In the genomic region with DNA sequence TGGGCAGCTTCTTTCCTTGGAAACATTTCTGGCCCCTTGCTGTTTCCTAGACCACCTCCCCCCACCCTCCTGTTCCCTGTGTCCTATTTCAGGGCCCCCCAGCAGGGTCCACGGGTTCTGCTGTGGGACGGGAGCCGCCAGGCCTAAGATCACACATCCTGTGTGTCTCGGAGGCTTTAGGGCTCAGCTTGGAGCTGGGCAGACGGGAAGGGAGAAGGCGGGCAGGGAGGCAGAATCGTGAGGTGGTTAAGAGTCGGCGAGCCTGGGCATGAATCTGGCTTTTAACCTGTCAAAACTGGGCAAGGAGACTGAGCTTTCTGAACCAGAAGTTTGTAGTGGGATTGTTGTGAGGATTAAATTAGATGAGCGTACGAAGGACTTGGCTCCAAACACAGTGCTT, we compare ENCODE assay signal across 29 cellular contexts. TPM values are rescaled to one million over a fixed set of nuclear protein-coding genes. Genes with fewer than 3 reads are reported as not detected.
DNase-seq lines count a peak whose midpoint lies in the region; ATAC-seq and TF ChIP-seq lines count a peak whose summit lies in the region.
"Had no signal": no experiment of that assay in that cellular context is flagged by ENCODE, and none has a peak within 500 bp of the region (broad histone marks: within the 10 kb centered on the region; RNA-seq: fewer than 3 reads in every experiment).

No MANE protein-coding gene starts in this region.

- H3K4me3 Mint-ChIP-seq in natural killer cell treated with Interleukin-12 subunit alpha and Interleukin-12 subunit beta and Interleukin-15 and Interleukin-18, amount 100 ng/mL, for 72 hours = no peak overlapping the region
- H3K4me3 Mint-ChIP-seq in natural killer cell (no peak overlapping the region), glutamatergic neuron (ENCODE audit: unreplicated experiment) (peak overlapping the region; percentile 74)
- no peak overlapping the region for H3K4me3 Mint-ChIP-seq in stimulated activated naive B cell treated with anti-CD40 and anti-IgM and Interleukin-4, amounts not matched to agents 10 μg/mL and 1 μg/mL and 100 μg/mL, for 72 hours
- H3K4me3 Mint-ChIP-seq in activated naive CD8-positive, alpha-beta T cell treated with anti-CD3 and anti-CD28 coated beads, Interleukin-2, amount 50 U/mL, for 24 hours = no peak overlapping the region
- H3K4me3 Mint-ChIP-seq: activated CD4-positive, alpha-beta memory T cell treated with anti-CD3 and anti-CD28 coated beads, Interleukin-2, amount 10 ng/mL, durations not matched to agents 7 days and 5 days; activated naive CD4-positive, alpha-beta T cell treated with anti-CD3 and anti-CD28 coated beads, Interleukin-2, amount 50 U/mL, for 24 hours; stimulated activated naive CD8-positive, alpha-beta T cell treated with anti-CD3 and anti-CD28 coated beads, Interleukin-15, amount 100 ng/mL, for 72 hours had no signal

- H3K36me3 Mint-ChIP-seq in natural killer cell treated with Interleukin-12 subunit alpha and Interleukin-12 subunit beta and Interleukin-15 and Interleukin-18, amount 100 ng/mL, for 72 hours = peaks cover 13% of the 10 kb centered on the region
- peaks cover 10% of the 10 kb centered on the region for H3K36me3 Mint-ChIP-seq in natural killer cell
- peaks cover 10% of the 10 kb centered on the region for H3K36me3 Mint-ChIP-seq in glutamatergic neuron (ENCODE audit: unreplicated experiment)
- H3K36me3 Mint-ChIP-seq in stimulated activated naive B cell treated with anti-CD40 and anti-IgM and Interleukin-4, amounts not matched to agents 10 μg/mL and 1 μg/mL and 100 μg/mL, for 72 hours = peaks cover 51 to 67% of the 10 kb centered on the region in 2 donors
- peaks cover 2% of the 10 kb centered on the region for H3K36me3 Mint-ChIP-seq in activated naive CD8-positive, alpha-beta T cell treated with anti-CD3 and anti-CD28 coated beads, Interleukin-2, amount 50 U/mL, for 24 hours (ENCODE audit: low read depth)
- H3K36me3 Mint-ChIP-seq: activated naive CD4-positive, alpha-beta T cell treated with anti-CD3 and anti-CD28 coated beads, Interleukin-2, amount 50 U/mL, for 24 hours had no signal

- H3K9me3 Mint-ChIP-seq in natural killer cell treated with Interleukin-12 subunit alpha and Interleukin-12 subunit beta and Interleukin-15 and Interleukin-18, amount 100 ng/mL, for 72 hours = no peaks in the 10 kb centered on the region
- H3K9me3 Mint-ChIP-seq in natural killer cell (peaks cover 0 to 3% of the 10 kb centered on the region in 2 donors), glutamatergic neuron (ENCODE audit: unreplicated experiment) (peaks cover 17% of the 10 kb centered on the region)
- H3K9me3 Mint-ChIP-seq in stimulated activated naive B cell treated with anti-CD40 and anti-IgM and Interleukin-4, amounts not matched to agents 10 μg/mL and 1 μg/mL and 100 μg/mL, for 72 hours = no peaks in the 10 kb centered on the region
- H3K9me3 Mint-ChIP-seq in activated naive CD8-positive, alpha-beta T cell treated with anti-CD3 and anti-CD28 coated beads, Interleukin-2, amount 50 U/mL, for 24 hours = peaks cover under 1% of the 10 kb centered on the region
- H3K9me3 Mint-ChIP-seq: activated CD4-positive, alpha-beta memory T cell treated with anti-CD3 and anti-CD28 coated beads, Interleukin-2, amount 10 ng/mL, durations not matched to agents 7 days and 5 days; activated naive CD4-positive, alpha-beta T cell treated with anti-CD3 and anti-CD28 coated beads, Interleukin-2, amount 50 U/mL, for 24 hours; activated T-helper 2 cell treated with anti-CD3 and anti-CD28 coated beads, Interferon-gamma antibody, Interleukin-2, Interleukin-4, amounts not matched to agents 10 μg/mL and 5 μg/mL and 100 μg/mL, durations not matched to agents 14 hours and 24 hours and 36 hours had no signal

- peaks cover 9% of the 10 kb centered on the region for H3K36me3 ChIP-seq in WERI-Rb-1
- H3K36me3 ChIP-seq: BE2C had no signal

- intact Hi-C loops in natural killer cell (cut with micrococcal nuclease) = no loop called here

- ATAC-seq in natural killer cell treated with Interleukin-12 subunit alpha and Interleukin-12 subunit beta and Interleukin-15 and Interleukin-18, amount 100 ng/mL, for 72 hours = no peak
- ATAC-seq in natural killer cell = no peak
- ATAC-seq in activated CD4-positive, CD25-positive, alpha-beta regulatory T cell treated with anti-CD3 and anti-CD28 coated beads, Interleukin-2, amount 50 U/mL, for 24 hours = no peak
- no peak for ATAC-seq in stimulated activated naive B cell treated with anti-CD40 and anti-IgM and Interleukin-4, amounts not matched to agents 10 μg/mL and 1 μg/mL and 100 μg/mL, for 72 hours (replicated peaks)
- no peak for ATAC-seq in activated naive CD8-positive, alpha-beta T cell treated with anti-CD3 and anti-CD28 coated beads, Interleukin-2, amount 50 U/mL, for 24 hours
- ATAC-seq: left cardiac atrium; Panc1; stimulated activated naive CD8-positive, alpha-beta T cell treated with anti-CD3 and anti-CD28 coated beads, Interleukin-15, amount 100 ng/mL, for 72 hours had no signal

- peaks cover 31 to 42% of the 10 kb centered on the region in 2 donors for H3K27me3 Mint-ChIP-seq in natural killer cell treated with Interleukin-12 subunit alpha and Interleukin-12 subunit beta and Interleukin-15 and Interleukin-18, amount 100 ng/mL, for 72 hours
- H3K27me3 Mint-ChIP-seq in natural killer cell (ENCODE audit: low read depth in 2 of 2) = peaks cover 17 to 47% of the 10 kb centered on the region in 2 donors
- peaks cover 28% of the 10 kb centered on the region for H3K27me3 Mint-ChIP-seq in glutamatergic neuron (ENCODE audit: unreplicated experiment)
- peaks cover 9 to 21% of the 10 kb centered on the region in 2 donors for H3K27me3 Mint-ChIP-seq in stimulated activated naive B cell treated with anti-CD40 and anti-IgM and Interleukin-4, amounts not matched to agents 10 μg/mL and 1 μg/mL and 100 μg/mL, for 72 hours
- peaks cover 33% of the 10 kb centered on the region for H3K27me3 Mint-ChIP-seq in activated naive CD8-positive, alpha-beta T cell treated with anti-CD3 and anti-CD28 coated beads, Interleukin-2, amount 50 U/mL, for 24 hours

- H3K27me3 ChIP-seq in WERI-Rb-1 (ENCODE audit: insufficient read depth, low read depth, severe bottlenecking) = no peaks in the 10 kb centered on the region
- H3K27me3 ChIP-seq: BE2C, cardiac muscle cell, thyroid gland had no signal

- H3K27ac ChIP-seq in WERI-Rb-1 = peak overlapping the region; percentile 90
- H3K27ac ChIP-seq: cardiac muscle cell, thyroid gland had no signal

- no peak overlapping the region for H3K27ac Mint-ChIP-seq in natural killer cell treated with Interleukin-12 subunit alpha and Interleukin-12 subunit beta and Interleukin-15 and Interleukin-18, amount 100 ng/mL, for 72 hours
- H3K27ac Mint-ChIP-seq in natural killer cell = no peak overlapping the region
- H3K27ac Mint-ChIP-seq in glutamatergic neuron (ENCODE audit: unreplicated experiment) = peak overlapping the region; percentile 9
- no peak overlapping the region for H3K27ac Mint-ChIP-seq in stimulated activated naive B cell treated with anti-CD40 and anti-IgM and Interleukin-4, amounts not matched to agents 10 μg/mL and 1 μg/mL and 100 μg/mL, for 72 hours
- no peak overlapping the region for H3K27ac Mint-ChIP-seq in activated naive CD8-positive, alpha-beta T cell treated with anti-CD3 and anti-CD28 coated beads, Interleukin-2, amount 50 U/mL, for 24 hours
- H3K27ac Mint-ChIP-seq: activated CD4-positive, alpha-beta memory T cell treated with anti-CD3 and anti-CD28 coated beads, Interleukin-2, amount 10 ng/mL, durations not matched to agents 7 days and 5 days; activated naive CD4-positive, alpha-beta T cell treated with anti-CD3 and anti-CD28 coated beads, Interleukin-2, amount 50 U/mL, for 24 hours; activated T-helper 2 cell treated with anti-CD3 and anti-CD28 coated beads, Interferon-gamma antibody, Interleukin-2, Interleukin-4, amounts not matched to agents 10 μg/mL and 5 μg/mL and 100 μg/mL, durations not matched to agents 14 hours and 24 hours and 36 hours; stimulated activated naive CD8-positive, alpha-beta T cell treated with anti-CD3 and anti-CD28 coated beads, Interleukin-15, amount 100 ng/mL, for 72 hours had no signal

- H3K4me1 Mint-ChIP-seq in natural killer cell treated with Interleukin-12 subunit alpha and Interleukin-12 subunit beta and Interleukin-15 and Interleukin-18, amount 100 ng/mL, for 72 hours (ENCODE audit: low read depth in 2 of 2) = peaks cover 21 to 25% of the 10 kb centered on the region in 2 donors
- H3K4me1 Mint-ChIP-seq in natural killer cell (peaks cover 13 to 28% of the 10 kb centered on the region in 2 donors), glutamatergic neuron (ENCODE audit: low read depth, unreplicated experiment) (peaks cover 26% of the 10 kb centered on the region)
- H3K4me1 Mint-ChIP-seq in stimulated activated naive B cell treated with anti-CD40 and anti-IgM and Interleukin-4, amounts not matched to agents 10 μg/mL and 1 μg/mL and 100 μg/mL, for 72 hours = peaks cover 30 to 47% of the 10 kb centered on the region in 2 donors
- H3K4me1 Mint-ChIP-seq in activated naive CD8-positive, alpha-beta T cell treated with anti-CD3 and anti-CD28 coated beads, Interleukin-2, amount 50 U/mL, for 24 hours = peaks cover 15% of the 10 kb centered on the region

- TF ChIP-seq CTCF in natural killer cell (IDR thresholded peaks at IDR 0.05) (no peak), WERI-Rb-1 (IDR thresholded peaks at IDR 0.05; ENCODE audit: low read depth, low read length) (no peak), glutamatergic neuron (IDR thresholded peaks at IDR 0.05; ENCODE audit: partially characterized antibody, unreplicated experiment) (no peak)

- no peak overlapping the region for H3K4me3 ChIP-seq in WERI-Rb-1 (ENCODE audit: low read depth, low read length)
- H3K4me3 ChIP-seq: cardiac muscle cell, thyroid gland had no signal

- H3K9me3 ChIP-seq in WERI-Rb-1 (ENCODE audit: severe bottlenecking) = no peaks in the 10 kb centered on the region
- H3K9me3 ChIP-seq: BE2C, thyroid gland had no signal

- DNase-seq in natural killer cell treated with Interleukin-12 subunit alpha and Interleukin-12 subunit beta and Interleukin-15 and Interleukin-18, amount 100 ng/mL, for 72 hours (ENCODE audit: low spot score) = peak; percentile 44
- DNase-seq in natural killer cell (no peak), WERI-Rb-1 (no peak), glutamatergic neuron (no peak), NCI-H526 (lab: John Stamatoyannopoulos, UW) (no peak)
- no peak for DNase-seq in stimulated activated naive B cell treated with anti-CD40 and anti-IgM and Interleukin-4, amounts not matched to agents 10 μg/mL and 1 μg/mL and 100 μg/mL, for 72 hours
- no peak for DNase-seq in activated naive CD8-positive, alpha-beta T cell treated with anti-CD3 and anti-CD28 coated beads, Interleukin-2, amount 50 U/mL, for 24 hours
- DNase-seq: activated CD4-positive, alpha-beta memory T cell treated with anti-CD3 and anti-CD28 coated beads, Interleukin-2, amount 10 ng/mL, durations not matched to agents 7 days and 5 days; activated CD4-positive, CD25-positive, alpha-beta regulatory T cell treated with anti-CD3 and anti-CD28 coated beads, Interleukin-2, amount 50 U/mL, for 72 hours; activated CD8-positive, alpha-beta memory T cell treated with anti-CD3 and anti-CD28 coated beads, Interleukin-2, amount 50 U/mL, for 48 hours; anterior cingulate cortex; BE2C; cortex of kidney; DMS79; GF-D8; HCEC 1CT; left cardiac atrium; mammary epithelial cell; NCI-H1436 treated with DMSO at 0.1 percent for 48 hours; SHP77 treated with DMSO at 0.1 percent for 48 hours; stimulated activated CD4-positive, alpha-beta T cell treated with anti-CD3 and anti-CD28 coated beads, Interleukin-15, amount 100 ng/mL, for 24 hours; stimulated activated naive CD8-positive, alpha-beta T cell treated with anti-CD3 and anti-CD28 coated beads, Interleukin-15, amount 100 ng/mL, for 72 hours; thyroid gland had no signal

RNA-seq across cellular contexts. Expression of gene KCNC3, which starts 4.8 kb away (rescaled TPM):
- total RNA-seq in natural killer cell treated with Interleukin-12 subunit alpha and Interleukin-12 subunit beta and Interleukin-15 and Interleukin-18, amount 100 ng/mL, for 72 hours = 10 to 100 TPM in 1 of 2 donors, 1 to 10 TPM in 1; 1.9 to 25.8 TPM
- total RNA-seq in natural killer cell (1 to 10 TPM in 1 of 3 donors, under 1 TPM in 2; 0.57 to 3.2 (median 0.68) TPM), glutamatergic neuron (ENCODE audit: unreplicated experiment) (10.6 TPM)

RNA-seq across cellular contexts. Expression of gene NAPSA, which starts 41.1 kb away (rescaled TPM):
- total RNA-seq in natural killer cell treated with Interleukin-12 subunit alpha and Interleukin-12 subunit beta and Interleukin-15 and Interleukin-18, amount 100 ng/mL, for 72 hours = 10 to 100 TPM in 1 of 2 donors, 1 to 10 TPM in 1; 2.4 to 12.4 TPM
- 1 to 10 TPM in 1 of 3 donors, under 1 TPM in 2; 0.94 to 1.3 (median 0.95) TPM for total RNA-seq in natural killer cell
- total RNA-seq in glutamatergic neuron (ENCODE audit: unreplicated experiment) = 0.88 TPM
- total RNA-seq: frontal cortex had no signal

RNA-seq across cellular contexts. Expression of gene NR1H2, which starts 51.9 kb away (rescaled TPM):
- total RNA-seq in natural killer cell treated with Interleukin-12 subunit alpha and Interleukin-12 subunit beta and Interleukin-15 and Interleukin-18, amount 100 ng/mL, for 72 hours = 10 to 100 TPM; 84.5 to 91.9 TPM
- 100 to 1,000 TPM; 185 to 217 (median 211) TPM for total RNA-seq in natural killer cell
- 28.3 TPM for total RNA-seq in glutamatergic neuron (ENCODE audit: unreplicated experiment)

RNA-seq across cellular contexts. Expression of gene POLD1, which starts 59.8 kb away (rescaled TPM):
- total RNA-seq in natural killer cell treated with Interleukin-12 subunit alpha and Interleukin-12 subunit beta and Interleukin-15 and Interleukin-18, amount 100 ng/mL, for 72 hours = 100 to 1,000 TPM in 1 of 2 donors, 10 to 100 TPM in 1; 80.0 to 246 TPM
- 10 to 100 TPM; 26.1 to 32.0 (median 30.2) TPM for total RNA-seq in natural killer cell
- 38.9 TPM for total RNA-seq in glutamatergic neuron (ENCODE audit: unreplicated experiment)
